ENCODE assay signal across 8 cellular contexts in genomic region chr3:12719984-12720656, GRCh38.
A peak's percentile ranks its signal among the peaks of the same experiment; 100 is the strongest.
DNase-seq lines count a peak whose midpoint lies in the region; ATAC-seq lines count a peak whose summit lies in the region.

No MANE protein-coding gene starts in this region.

- H3K79me2 ChIP-seq in ACC112 (ENCODE audit: control insufficient read depth, insufficient read depth, low read length, unreplicated experiment): no peaks in the 10 kb centered on the region

- H3K36me3 ChIP-seq in ACC112 (ENCODE audit: insufficient read depth, low read length): no peaks in the 10 kb centered on the region

- H2AFZ ChIP-seq in ACC112 (ENCODE audit: low read length, unreplicated experiment): peak overlapping the region; percentile 76

- no peaks in the 10 kb centered on the region for H3K4me1 ChIP-seq in ACC112 (ENCODE audit: control insufficient read depth, insufficient read depth, low read length, unreplicated experiment)

- ATAC-seq in GM18511 (IDR thresholded peaks at IDR 0.05; ENCODE audit: unreplicated experiment) (peak; percentile 87), HG03135 (IDR thresholded peaks at IDR 0.05; ENCODE audit: unreplicated experiment) (peak; percentile 94)

- DNase-seq in NCI-H2227 (lab: John Stamatoyannopoulos, UW; ENCODE audit: unreplicated experiment) (peak; percentile 77), kidney tubule cell (ENCODE audit: low spot score) (peak; percentile 86)
- DNase-seq in activated CD4-positive, CD25-positive, alpha-beta regulatory T cell (lab: John Stamatoyannopoulos, UW): peak; percentile 24 to 47 (median 39)
- peak; percentile 74 for DNase-seq in central memory CD4-positive, alpha-beta T cell
- peak; percentile 60 for DNase-seq in stimulated activated CD4-positive, alpha-beta T cell treated with anti-CD3 and anti-CD28 coated beads, Interleukin-2, amount 100 ng/mL, for 4 hours (ENCODE audit: low read depth)

- peak overlapping the region; percentile 73 for H3K4me3 ChIP-seq in ACC112 (ENCODE audit: low read depth, low read length)

- H3K27ac ChIP-seq in ACC112 (ENCODE audit: low read depth, low read length): no peak overlapping the region

- no peaks in the 10 kb centered on the region for H3K27me3 ChIP-seq in ACC112 (ENCODE audit: insufficient read depth, low read length)
